ENCODE assay signal across 9 cellular contexts in the genomic region with DNA sequence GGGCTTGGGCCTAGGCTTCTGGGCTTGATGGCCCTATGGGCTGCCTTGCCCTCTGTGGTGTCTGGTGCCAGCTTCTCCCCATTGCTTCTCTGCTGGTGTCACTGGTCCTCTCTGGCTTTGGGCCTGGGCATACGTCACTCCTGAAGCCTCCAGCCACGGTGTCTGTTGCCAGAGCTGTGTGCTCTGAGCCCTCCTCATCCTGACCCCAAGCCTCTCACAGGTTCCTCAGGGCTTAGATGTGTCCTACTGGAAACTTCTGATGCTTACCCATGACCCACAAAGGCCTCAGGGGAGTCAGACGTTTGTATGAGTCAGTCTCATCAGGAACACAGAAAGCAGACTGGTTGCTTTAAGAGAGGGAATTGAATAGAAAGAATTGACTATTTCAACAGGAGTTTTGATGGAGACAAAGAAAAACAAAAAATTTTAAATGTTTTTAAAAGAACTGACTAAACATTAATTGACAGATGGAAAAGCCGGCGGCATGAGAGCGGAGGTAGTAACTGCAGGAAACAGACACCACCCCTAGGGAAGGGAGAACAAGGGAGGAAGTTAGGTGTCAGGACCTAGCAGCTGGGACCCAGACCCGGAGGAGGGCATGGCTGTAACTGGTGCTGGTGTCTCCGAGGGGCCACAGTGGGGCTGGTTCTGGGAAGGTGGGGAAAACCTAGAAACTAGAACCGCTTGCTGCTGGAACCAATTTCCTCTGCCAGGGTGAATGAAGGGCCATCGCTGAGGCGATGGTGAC. TPM values are rescaled to one million over a fixed set of nuclear protein-coding genes. Genes with fewer than 3 reads are reported as not detected.
DNase-seq lines count a peak whose midpoint lies in the region; ATAC-seq, FAIRE-seq and TF ChIP-seq lines count a peak whose summit lies in the region.
"Had no signal": no experiment of that assay in that cellular context is flagged by ENCODE, and none has a peak within 500 bp of the region (broad histone marks: within the 10 kb centered on the region; RNA-seq: fewer than 3 reads in every experiment).

No MANE protein-coding gene starts in this region.

- no peaks in the 10 kb centered on the region for H3K36me3 ChIP-seq in bronchial epithelial cell (ENCODE audit: control insufficient read depth, insufficient read depth, low read length)

- peak; percentile 61 for ATAC-seq in stimulated activated naive CD8-positive, alpha-beta T cell treated with anti-CD3 and anti-CD28 coated beads, Interleukin-15, Interleukin-2, amounts not matched to agents 100 U/mL and 50 U/mL, for 24 hours
- ATAC-seq in stimulated activated naive CD8-positive, alpha-beta T cell treated with anti-CD3 and anti-CD28 coated beads, Interleukin-15, amount 100 ng/mL, for 72 hours = no peak
- no peak for ATAC-seq in HG03442 (IDR thresholded peaks at IDR 0.05; ENCODE audit: unreplicated experiment)

- no peak for TF ChIP-seq CTCF in bronchial epithelial cell (IDR thresholded peaks at IDR 0.05; ENCODE audit: insufficient read depth, low read length, severe bottlenecking)

- no peaks in the 10 kb centered on the region for H3K36me3 Mint-ChIP-seq in activated naive CD4-positive, alpha-beta T cell treated with anti-CD3 and anti-CD28 coated beads, Interleukin-2, amount 10 ng/mL, durations not matched to agents 7 days and 5 days
- no peaks in the 10 kb centered on the region for H3K36me3 Mint-ChIP-seq in activated T-helper 2 cell treated with anti-CD3 and anti-CD28 coated beads, Interferon-gamma antibody, Interleukin-2, Interleukin-4, amounts not matched to agents 10 μg/mL and 5 μg/mL and 100 μg/mL, durations not matched to agents 14 hours and 24 hours and 36 hours (ENCODE audit: low read depth)

- H3K27me3 Mint-ChIP-seq in stimulated activated naive CD8-positive, alpha-beta T cell treated with anti-CD3 and anti-CD28 coated beads, Interleukin-15, amount 100 ng/mL, for 72 hours = no peaks in the 10 kb centered on the region
- peaks cover 17% of the 10 kb centered on the region for H3K27me3 Mint-ChIP-seq in activated naive CD4-positive, alpha-beta T cell treated with anti-CD3 and anti-CD28 coated beads, Interleukin-2, amount 10 ng/mL, durations not matched to agents 7 days and 5 days
- H3K27me3 Mint-ChIP-seq in activated T-helper 2 cell treated with anti-CD3 and anti-CD28 coated beads, Interferon-gamma antibody, Interleukin-2, Interleukin-4, amounts not matched to agents 10 μg/mL and 5 μg/mL and 100 μg/mL, durations not matched to agents 14 hours and 24 hours and 36 hours (ENCODE audit: low read depth) = peaks cover 11% of the 10 kb centered on the region

- H3K4me1 Mint-ChIP-seq in stimulated activated naive CD8-positive, alpha-beta T cell treated with anti-CD3 and anti-CD28 coated beads, Interleukin-15, amount 100 ng/mL, for 72 hours = peaks cover 15% of the 10 kb centered on the region
- H3K4me1 Mint-ChIP-seq in activated naive CD4-positive, alpha-beta T cell treated with anti-CD3 and anti-CD28 coated beads, Interleukin-2, amount 10 ng/mL, durations not matched to agents 7 days and 5 days = no peaks in the 10 kb centered on the region
- no peaks in the 10 kb centered on the region for H3K4me1 Mint-ChIP-seq in activated T-helper 2 cell treated with anti-CD3 and anti-CD28 coated beads, Interferon-gamma antibody, Interleukin-2, Interleukin-4, amounts not matched to agents 10 μg/mL and 5 μg/mL and 100 μg/mL, durations not matched to agents 14 hours and 24 hours and 36 hours (ENCODE audit: low read depth)

- H3K27ac Mint-ChIP-seq in stimulated activated naive CD8-positive, alpha-beta T cell treated with anti-CD3 and anti-CD28 coated beads, Interleukin-15, amount 100 ng/mL, for 72 hours = no peak overlapping the region
- H3K27ac Mint-ChIP-seq in activated naive CD4-positive, alpha-beta T cell treated with anti-CD3 and anti-CD28 coated beads, Interleukin-2, amount 10 ng/mL, durations not matched to agents 7 days and 5 days = no peak overlapping the region
- H3K27ac Mint-ChIP-seq in activated T-helper 2 cell treated with anti-CD3 and anti-CD28 coated beads, Interferon-gamma antibody, Interleukin-2, Interleukin-4, amounts not matched to agents 10 μg/mL and 5 μg/mL and 100 μg/mL, durations not matched to agents 14 hours and 24 hours and 36 hours = no peak overlapping the region

- no peaks in the 10 kb centered on the region for H3K27me3 ChIP-seq in bronchial epithelial cell (ENCODE audit: control insufficient read depth, insufficient read depth, low read length)

- DNase-seq in stimulated activated naive CD8-positive, alpha-beta T cell treated with anti-CD3 and anti-CD28 coated beads, Interleukin-15, Interleukin-2, amounts not matched to agents 100 U/mL and 50 U/mL, for 24 hours = no peak
- DNase-seq in stimulated activated naive CD8-positive, alpha-beta T cell treated with anti-CD3 and anti-CD28 coated beads, Interleukin-15, amount 100 ng/mL, for 72 hours = no peak
- DNase-seq in bronchial epithelial cell (ENCODE audit: low read depth) (peak; percentile 88), kidney glomerular epithelial cell (lab: John Stamatoyannopoulos, UW) (peak; percentile 68), iPS-NIHi11 (ENCODE audit: low spot score) (no peak)
- no peak for DNase-seq in activated naive CD4-positive, alpha-beta T cell treated with anti-CD3 and anti-CD28 coated beads, Interleukin-2, amount 10 ng/mL, durations not matched to agents 7 days and 5 days
- no peak for DNase-seq in activated T-helper 2 cell treated with anti-CD3 and anti-CD28 coated beads, Interferon-gamma antibody, Interleukin-2, Interleukin-4, amounts not matched to agents 10 μg/mL and 5 μg/mL and 100 μg/mL, durations not matched to agents 14 hours and 24 hours and 36 hours (ENCODE audit: low spot score)
- DNase-seq: NCI-H1048 had no signal

- FAIRE-seq in bronchial epithelial cell (lab: Jason Lieb, UNC) = no peak

- intact Hi-C loops in activated T-helper 2 cell treated with anti-CD3 and anti-CD28 coated beads, Interferon-gamma antibody, Interleukin-2, Interleukin-4, amounts not matched to agents 10 μg/mL and 5 μg/mL and 100 μg/mL, durations not matched to agents 14 hours and 24 hours and 36 hours (cut with micrococcal nuclease) = no loop called here

- H3K9me3 Mint-ChIP-seq in stimulated activated naive CD8-positive, alpha-beta T cell treated with anti-CD3 and anti-CD28 coated beads, Interleukin-15, amount 100 ng/mL, for 72 hours = no peaks in the 10 kb centered on the region
- peaks cover 2% of the 10 kb centered on the region for H3K9me3 Mint-ChIP-seq in activated naive CD4-positive, alpha-beta T cell treated with anti-CD3 and anti-CD28 coated beads, Interleukin-2, amount 10 ng/mL, durations not matched to agents 7 days and 5 days
- no peaks in the 10 kb centered on the region for H3K9me3 Mint-ChIP-seq in activated T-helper 2 cell treated with anti-CD3 and anti-CD28 coated beads, Interferon-gamma antibody, Interleukin-2, Interleukin-4, amounts not matched to agents 10 μg/mL and 5 μg/mL and 100 μg/mL, durations not matched to agents 14 hours and 24 hours and 36 hours

- H3K4me3 Mint-ChIP-seq in stimulated activated naive CD8-positive, alpha-beta T cell treated with anti-CD3 and anti-CD28 coated beads, Interleukin-15, amount 100 ng/mL, for 72 hours = no peak overlapping the region
- H3K4me3 Mint-ChIP-seq in activated naive CD4-positive, alpha-beta T cell treated with anti-CD3 and anti-CD28 coated beads, Interleukin-2, amount 10 ng/mL, durations not matched to agents 7 days and 5 days = no peak overlapping the region
- H3K4me3 Mint-ChIP-seq in activated T-helper 2 cell treated with anti-CD3 and anti-CD28 coated beads, Interferon-gamma antibody, Interleukin-2, Interleukin-4, amounts not matched to agents 10 μg/mL and 5 μg/mL and 100 μg/mL, durations not matched to agents 14 hours and 24 hours and 36 hours (ENCODE audit: low read depth) = no peak overlapping the region

- no peak overlapping the region for H3K4me3 ChIP-seq in bronchial epithelial cell (ENCODE audit: low read depth, low read length)

- CTCF ChIA-PET in activated naive CD4-positive, alpha-beta T cell treated with anti-CD3 and anti-CD28 coated beads, Interleukin-2, amount 10 ng/mL, durations not matched to agents 7 days and 5 days (lab: Charles Lee) = no interaction called here

RNA-seq across cellular contexts. Expression of a gene that starts 39.9 kb away (rescaled TPM):
- total RNA-seq in bronchial epithelial cell = 4.7 and 5.0 TPM in 2 replicates
- 3.6 and 4.2 TPM in 2 replicates for total RNA-seq in activated T-helper 2 cell treated with anti-CD3 and anti-CD28 coated beads, Interferon-gamma antibody, Interleukin-2, Interleukin-4, amounts not matched to agents 10 μg/mL and 5 μg/mL and 100 μg/mL, durations not matched to agents 14 hours and 24 hours and 36 hours

Comparison
In these comparisons a context has a peak if more than half of its experiments do, and no peak if none do; other contexts are left out.
1. DNase-seq: peak in bronchial epithelial cell (single experiment) and kidney glomerular epithelial cell (single experiment); none in stimulated activated naive CD8-positive, alpha-beta T cell treated with anti-CD3 and anti-CD28 coated beads, Interleukin-15, Interleukin-2, amounts not matched to agents 100 U/mL and 50 U/mL, for 24 hours (single experiment), stimulated activated naive CD8-positive, alpha-beta T cell treated with anti-CD3 and anti-CD28 coated beads, Interleukin-15, amount 100 ng/mL, for 72 hours (0 of 2), activated naive CD4-positive, alpha-beta T cell treated with anti-CD3 and anti-CD28 coated beads, Interleukin-2, amount 10 ng/mL, durations not matched to agents 7 days and 5 days (single experiment), iPS-NIHi11 (single experiment) and activated T-helper 2 cell treated with anti-CD3 and anti-CD28 coated beads, Interferon-gamma antibody, Interleukin-2, Interleukin-4, amounts not matched to agents 10 μg/mL and 5 μg/mL and 100 μg/mL, durations not matched to agents 14 hours and 24 hours and 36 hours (single experiment).